8 cellular contexts compared by ENCODE assay signal in genomic region chr15:74545776-74546656, GRCh38. TPM values are rescaled to one million over a fixed set of nuclear protein-coding genes. Genes with fewer than 3 reads are reported as not detected.
DNase-seq lines count a peak whose midpoint lies in the region; ATAC-seq and TF ChIP-seq lines count a peak whose summit lies in the region.

No MANE protein-coding gene starts in this region.

- peak overlapping the region; percentile 70 for H3K4me3 Mint-ChIP-seq in activated naive CD8-positive, alpha-beta T cell

- H3K27ac ChIP-seq in prostate gland: no peak overlapping the region

- WGBS in prostate gland: 3% methylated on average over 23 of the region's 23 CpGs

- no peaks in the 10 kb centered on the region for H3K27me3 ChIP-seq in prostate gland (replicated peaks; ENCODE audit: insufficient read depth)

- peak in 2 of 4 experiments; percentile 14 to 20 for TF ChIP-seq CTCF in prostate gland (IDR thresholded peaks at IDR 0.05)

- no peaks in the 10 kb centered on the region for H3K9me3 Mint-ChIP-seq in activated naive CD8-positive, alpha-beta T cell (ENCODE audit: low read depth)

- peaks cover 80% of the 10 kb centered on the region for H3K4me1 Mint-ChIP-seq in activated naive CD8-positive, alpha-beta T cell (ENCODE audit: low read depth)

- DNase-seq in GM04504 (ENCODE audit: low read depth) (peak; percentile 99), NCI-H1092 treated with DMSO at 0.1 percent for 48 hours (lab: John Stamatoyannopoulos, UW) (peak; percentile 90), SKM-1 treated with dmso at 0.1 percent for 144 hours (lab: John Stamatoyannopoulos, UW; ENCODE audit: unreplicated experiment) (peak; percentile 92), Right ventricle myocardium inferior (ENCODE audit: missing footprints) (peak; percentile 98), prostate gland (ENCODE audit: low spot score) (peak; percentile 86), ureter (ENCODE audit: low spot score) (peak; percentile 98)

- intact Hi-C loops in Right ventricle myocardium inferior (cut with DNase I): loop anchor here (1.0 to 5.0 kb wide), 2 partner anchors 41 to 68 kb away; no protein-coding TSS in a partner anchor
- intact Hi-C loops in prostate gland (cut with DNase I): no loop called here

- peak overlapping the region; percentile 92 for H3K27ac Mint-ChIP-seq in activated naive CD8-positive, alpha-beta T cell

- H3K4me1 ChIP-seq in prostate gland (replicated peaks): peaks cover 9% of the 10 kb centered on the region

- no peak for TF ChIP-seq POLR2A in prostate gland (IDR thresholded peaks at IDR 0.05)

- H3K36me3 ChIP-seq in prostate gland: no peaks in the 10 kb centered on the region

- no peaks in the 10 kb centered on the region for H3K27me3 Mint-ChIP-seq in activated naive CD8-positive, alpha-beta T cell

- H3K4me3 ChIP-seq in prostate gland: no peak overlapping the region

- ATAC-seq in HG02588 (IDR thresholded peaks at IDR 0.05; ENCODE audit: unreplicated experiment): peak; percentile 55
- ATAC-seq in Right ventricle myocardium inferior: peak; percentile 94

- H3K36me3 Mint-ChIP-seq in activated naive CD8-positive, alpha-beta T cell: peaks cover 13% of the 10 kb centered on the region

- H3K9me3 ChIP-seq in prostate gland: no peaks in the 10 kb centered on the region

RNA-seq across cellular contexts. Expression of gene ARID3B, which starts 5.0 kb away (rescaled TPM):
- total RNA-seq in Right ventricle myocardium inferior: 1.4 TPM
- 10 to 100 TPM in 1 of 2 donors, 1 to 10 TPM in 1; 5.1 to 36.7 TPM for total RNA-seq in prostate gland
- 5.6 TPM for total RNA-seq in ureter
